19 cellular contexts compared by ENCODE assay signal in genomic region chr5:153079396-153079795, GRCh38.
A peak's percentile ranks its signal among the peaks of the same experiment; 100 is the strongest.
DNase-seq lines count a peak whose midpoint lies in the region; ATAC-seq and TF ChIP-seq lines count a peak whose summit lies in the region.
"Had no signal": no experiment of that assay in that cellular context is flagged by ENCODE, and none has a peak within 500 bp of the region (broad histone marks: within the 10 kb centered on the region; RNA-seq: fewer than 3 reads in every experiment).

No MANE protein-coding gene starts in this region.

- no peak overlapping the region for H2AFZ ChIP-seq in smooth muscle cell (ENCODE audit: low read depth)

- no peaks in the 10 kb centered on the region for H3K27me3 ChIP-seq in RWPE2 (ENCODE audit: insufficient read depth, poor library complexity, severe bottlenecking)
- no peaks in the 10 kb centered on the region for H3K27me3 ChIP-seq in foreskin keratinocyte
- H3K27me3 ChIP-seq in smooth muscle cell (ENCODE audit: low read depth) = no peaks in the 10 kb centered on the region

- H3K9me3 ChIP-seq in RWPE2 (ENCODE audit: severe bottlenecking) (no peaks in the 10 kb centered on the region), smooth muscle cell (replicated peaks; ENCODE audit: low read depth) (no peaks in the 10 kb centered on the region)
- H3K9me3 ChIP-seq: A549 had no signal

- ATAC-seq in RWPE2 (ENCODE audit: low read depth) = peak; percentile 54
- peak; percentile 80 for ATAC-seq in foreskin keratinocyte
- no peak for ATAC-seq in HG02623 (IDR thresholded peaks at IDR 0.05; ENCODE audit: unreplicated experiment)
- ATAC-seq: A549 had no signal

- no peaks in the 10 kb centered on the region for H3K79me2 ChIP-seq in smooth muscle cell (ENCODE audit: low read depth)

- WGBS in smooth muscle cell (ENCODE audit: low lambda C conversion rate) = 72% methylated on average over 5 of the region's 5 CpGs

- TF ChIP-seq CTCF in RWPE2 (IDR thresholded peaks at IDR 0.05; ENCODE audit: poor library complexity, severe bottlenecking) (no peak), foreskin keratinocyte (conservative IDR thresholded peaks at IDR 0.05) (no peak), smooth muscle cell (IDR thresholded peaks at IDR 0.05; ENCODE audit: borderline replicate concordance, insufficient read depth, poor library complexity, severe bottlenecking) (no peak)

- H3K36me3 ChIP-seq in RWPE2 (ENCODE audit: low read depth) (no peaks in the 10 kb centered on the region), smooth muscle cell (ENCODE audit: low read depth) (no peaks in the 10 kb centered on the region)

- no peaks in the 10 kb centered on the region for H4K20me1 ChIP-seq in smooth muscle cell (ENCODE audit: low read depth)

- no peak overlapping the region for H3K4me2 ChIP-seq in smooth muscle cell
- H3K4me2 ChIP-seq: A549 had no signal

- peak overlapping the region; percentile 43 for H3K27ac ChIP-seq in RWPE2 (ENCODE audit: poor library complexity, severe bottlenecking)
- peak overlapping the region; percentile 50 for H3K27ac ChIP-seq in foreskin keratinocyte
- peak overlapping the region; percentile 67 for H3K27ac ChIP-seq in smooth muscle cell (ENCODE audit: low read depth)
- H3K27ac ChIP-seq: A549 had no signal

- DNase-seq in ELF-1 (ENCODE audit: low read depth, low spot score) (peak; percentile 8), RWPE2 (ENCODE audit: low spot score) (no peak), foreskin keratinocyte (peak; percentile 85 to 94), smooth muscle cell (lab: John Stamatoyannopoulos, UW; ENCODE audit: unreplicated experiment) (no peak), SHP77 (lab: John Stamatoyannopoulos, UW) (no peak), NCI-H1048 (lab: John Stamatoyannopoulos, UW) (no peak)
- DNase-seq: DMS53, EL, KBM-7, NCI-H1105, NCI-H146, NCI-H2029 treated with DMSO at 0.1 percent for 48 hours, NCI-H345, NCI-H524, NCI-H774, Right ventricle myocardium superior, SW 1271 had no signal

- H3K4me1 ChIP-seq in RWPE2 (ENCODE audit: insufficient read depth, poor library complexity, severe bottlenecking) = peaks cover 31% of the 10 kb centered on the region
- H3K4me1 ChIP-seq in foreskin keratinocyte = peaks cover 31% of the 10 kb centered on the region
- H3K4me1 ChIP-seq in smooth muscle cell (ENCODE audit: low read depth) = peaks cover 4% of the 10 kb centered on the region
- H3K4me1 ChIP-seq: A549 had no signal

- no peak overlapping the region for H3K4me3 ChIP-seq in RWPE2 (ENCODE audit: severe bottlenecking)
- H3K4me3 ChIP-seq in smooth muscle cell = no peak overlapping the region
- H3K4me3 ChIP-seq: A549 had no signal

- H3K9ac ChIP-seq in smooth muscle cell (ENCODE audit: low read depth) = no peak overlapping the region

- no peaks in the 10 kb centered on the region for H3F3A ChIP-seq in smooth muscle cell (ENCODE audit: low read depth)

Comparison
In these comparisons a context has a peak if more than half of its experiments do, and no peak if none do; other contexts are left out.
1. DNase-seq: peak in ELF-1 (single experiment) and foreskin keratinocyte (2 of 2); none in RWPE2 (single experiment), smooth muscle cell (single experiment), SHP77 (0 of 2) and NCI-H1048 (single experiment).
2. Peak in every context shown above with its lines, with median percentiles within 50 percentile points of each other: H3K27ac ChIP-seq.